Comparison of ENCODE assay signal across 7 cellular contexts in the genomic region with DNA sequence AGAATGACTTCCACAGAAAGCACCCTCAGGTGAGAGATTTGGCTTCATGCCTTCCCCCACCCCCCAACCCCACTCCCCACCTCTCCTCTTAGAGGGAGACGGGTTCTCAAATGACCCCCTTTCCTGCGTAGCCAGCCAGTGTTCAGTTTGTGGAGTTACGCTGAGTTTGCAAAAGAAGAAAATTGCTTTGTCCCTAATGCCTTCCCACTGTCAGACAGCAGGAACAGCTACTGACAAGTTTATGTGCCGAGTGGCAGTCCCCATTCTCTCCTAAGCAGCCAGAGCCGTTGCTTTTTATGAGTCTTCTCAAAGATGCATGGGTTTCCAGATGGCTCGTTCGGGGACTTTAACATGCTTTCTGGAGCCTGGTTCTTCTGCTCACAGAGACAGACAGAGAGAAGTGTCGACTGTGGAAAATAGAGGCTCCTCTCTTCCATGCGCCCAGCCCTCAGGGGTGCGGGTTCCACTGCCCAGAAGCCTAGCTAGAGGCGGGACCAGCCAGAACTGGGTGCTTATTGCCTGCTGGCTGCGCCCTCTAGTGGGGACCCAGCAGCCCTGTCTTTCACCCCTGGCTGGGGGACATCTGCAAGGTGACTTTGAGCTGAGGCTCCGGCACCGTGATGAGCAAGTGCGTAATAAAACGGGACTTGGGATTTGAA.
DNase-seq lines count a peak whose midpoint lies in the region; ATAC-seq, FAIRE-seq and TF ChIP-seq lines count a peak whose summit lies in the region.

No MANE protein-coding gene starts in this region.

- no peaks in the 10 kb centered on the region for H3K27me3 ChIP-seq in endothelial cell of umbilical vein (ENCODE audit: control insufficient read depth in 2 of 2, insufficient read depth in 2 of 2, low read length in 2 of 2)

- no peak for TF ChIP-seq POLR2A in endothelial cell of umbilical vein (IDR thresholded peaks at IDR 0.05; ENCODE audit: low read depth, low read length)

- H3K4me1 ChIP-seq in endothelial cell of umbilical vein (ENCODE audit: control insufficient read depth, extremely low read depth, insufficient read depth, low read length): no peaks in the 10 kb centered on the region
- H3K4me1 ChIP-seq in mucosa of descending colon (ENCODE audit: low read depth): no peaks in the 10 kb centered on the region

- no peak overlapping the region for H3K4me3 ChIP-seq in GM12875 (ENCODE audit: low read depth, low read length)
- no peak overlapping the region for H3K4me3 ChIP-seq in endothelial cell of umbilical vein (replicated peaks in 1 of 3; ENCODE audit: insufficient read depth in 1 of 3, low read depth in 1 of 3, low read length in 3 of 3)
- H3K4me3 ChIP-seq in mucosa of descending colon: no peak overlapping the region

- intact Hi-C loops in endothelial cell of umbilical vein (cut with micrococcal nuclease) (loop anchor here (1.0 to 2.0 kb wide), 4 partner anchors 74 to 540 kb away; no protein-coding TSS in a partner anchor), mucosa of descending colon (cut with DNase I, micrococcal nuclease) (loop anchor here in 1 of 2 donors (10.0 kb wide), 2 partner anchors 73 to 427 kb away; a partner anchor contains a TSS)

- no peaks in the 10 kb centered on the region for H3K9me3 ChIP-seq in endothelial cell of umbilical vein (replicated peaks; ENCODE audit: control insufficient read depth, insufficient read depth, low read length)
- H3K9me3 ChIP-seq in mucosa of descending colon: no peaks in the 10 kb centered on the region

- CTCF ChIA-PET in endothelial cell of umbilical vein (lab: Charles Lee): interaction anchor here (0.6 to 4.4 kb wide), 69 partner anchors 9 to 554 kb away, joined by 3 to 143 read pairs (median 4); no protein-coding TSS in a partner anchor

- peaks cover 0 to 5% of the 10 kb centered on the region in 2 experiments for H3K36me3 ChIP-seq in endothelial cell of umbilical vein (ENCODE audit: control insufficient read depth in 2 of 2, extremely low read depth in 1 of 2, insufficient read depth in 2 of 2, low read length in 2 of 2)
- H3K36me3 ChIP-seq in mucosa of descending colon (ENCODE audit: low read depth): no peaks in the 10 kb centered on the region

- H3K27ac ChIP-seq in endothelial cell of umbilical vein (ENCODE audit: insufficient read depth, low read depth, low read length): no peak overlapping the region

- TF ChIP-seq CTCF in GM12875 (IDR thresholded peaks at IDR 0.05; ENCODE audit: borderline replicate concordance, insufficient read depth, low read depth, low read length) (peak; percentile 94), endothelial cell of umbilical vein (IDR thresholded peaks at IDR 0.05; ENCODE audit: extremely low read depth in 1 of 2, insufficient read depth in 1 of 2, low read depth in 1 of 2, low read length in 2 of 2) (peak; percentile 91 to 94), mucosa of descending colon (IDR thresholded peaks at IDR 0.05) (peak; percentile 80)

- H4K20me1 ChIP-seq in endothelial cell of umbilical vein (replicated peaks; ENCODE audit: control insufficient read depth, extremely low read depth, insufficient read depth, low read length): no peaks in the 10 kb centered on the region

- DNase-seq in HT-29 (ENCODE audit: low spot score) (peak; percentile 83), NOMO-1 treated with DMSO at 0.1 percent for 48 hours (lab: John Stamatoyannopoulos, UW; ENCODE audit: unreplicated experiment) (peak; percentile 78), endothelial cell of umbilical vein (ENCODE audit: low read depth, low spot score) (peak; percentile 55), mucosa of descending colon (peak; percentile 70 to 72 (median 71))
- peak; percentile 40 for DNase-seq in activated CD8-positive, alpha-beta memory T cell treated with anti-CD3 and anti-CD28 coated beads, Interleukin-2, amount 50 U/mL, for 1 hour (ENCODE audit: extremely low read depth)
- peak; percentile 33 to 46 for DNase-seq in stimulated activated CD8-positive, alpha-beta memory T cell treated with anti-CD3 and anti-CD28 coated beads, Interleukin-7, amount 100 ng/mL, for 1 hour (ENCODE audit: low read depth in 2 of 2)

- no peak overlapping the region for H3K9ac ChIP-seq in endothelial cell of umbilical vein (replicated peaks; ENCODE audit: extremely low read depth, insufficient read depth, low read length)

- H2AFZ ChIP-seq in endothelial cell of umbilical vein (ENCODE audit: low read depth, low read length): no peak overlapping the region

- peak; percentile 70 for FAIRE-seq in endothelial cell of umbilical vein (lab: Jason Lieb, UNC)

- no peaks in the 10 kb centered on the region for H3K9me1 ChIP-seq in endothelial cell of umbilical vein (replicated peaks; ENCODE audit: control insufficient read depth, extremely low read depth, insufficient read depth, low read length)

- POLR2A ChIA-PET in endothelial cell of umbilical vein (lab: Charles Lee): no interaction called here

- no peak overlapping the region for H3K4me2 ChIP-seq in endothelial cell of umbilical vein (ENCODE audit: insufficient read depth, low read length)

- no TSS peak for BruUV-seq in endothelial cell of umbilical vein (replicated peaks; lab: Mats Ljungman, UMichigan)

- no peaks in the 10 kb centered on the region for H3K79me2 ChIP-seq in endothelial cell of umbilical vein (ENCODE audit: control insufficient read depth, insufficient read depth, low read length)

- ATAC-seq in mucosa of descending colon: peak; percentile 85

- dilution Hi-C loops in endothelial cell of umbilical vein (cut with MboI; ENCODE audit: extremely low pct_ligation_motif_present, low sequenced_read_pairs): no loop called here

TF ChIP-seq in endothelial cell of umbilical vein, 7 proteins besides CTCF, POLR2A, EP300 and RAD21:
- no peak for TF ChIP-seq GATA2 (IDR thresholded peaks at IDR 0.05; ENCODE audit: insufficient read depth, insufficient read length, low read depth, low read length)
- no peak for TF ChIP-seq FOS (IDR thresholded peaks at IDR 0.05; ENCODE audit: borderline replicate concordance, insufficient read depth, low read length)
- no peak for TF ChIP-seq POLR2AphosphoS5 (IDR thresholded peaks at IDR 0.05; ENCODE audit: insufficient read depth, low read depth, low read length)
- TF ChIP-seq, protein P1, sequence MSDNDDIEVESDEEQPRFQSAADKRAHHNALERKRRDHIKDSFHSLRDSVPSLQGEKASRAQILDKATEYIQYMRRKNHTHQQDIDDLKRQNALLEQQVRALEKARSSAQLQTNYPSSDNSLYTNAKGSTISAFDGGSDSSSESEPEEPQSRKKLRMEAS (IDR thresholded peaks at IDR 0.05; ENCODE audit: insufficient read depth, insufficient read length): no peak
- no peak for TF ChIP-seq MYC (IDR thresholded peaks at IDR 0.05; ENCODE audit: low read depth, low read length)
- TF ChIP-seq JUN (IDR thresholded peaks at IDR 0.05; ENCODE audit: borderline replicate concordance, insufficient read depth, insufficient read length, low read depth): no peak
- TF ChIP-seq EZH2 (IDR thresholded peaks at IDR 0.05; ENCODE audit: borderline replicate concordance, low read depth, low read length, severe bottlenecking): no peak
